In the genomic region with DNA sequence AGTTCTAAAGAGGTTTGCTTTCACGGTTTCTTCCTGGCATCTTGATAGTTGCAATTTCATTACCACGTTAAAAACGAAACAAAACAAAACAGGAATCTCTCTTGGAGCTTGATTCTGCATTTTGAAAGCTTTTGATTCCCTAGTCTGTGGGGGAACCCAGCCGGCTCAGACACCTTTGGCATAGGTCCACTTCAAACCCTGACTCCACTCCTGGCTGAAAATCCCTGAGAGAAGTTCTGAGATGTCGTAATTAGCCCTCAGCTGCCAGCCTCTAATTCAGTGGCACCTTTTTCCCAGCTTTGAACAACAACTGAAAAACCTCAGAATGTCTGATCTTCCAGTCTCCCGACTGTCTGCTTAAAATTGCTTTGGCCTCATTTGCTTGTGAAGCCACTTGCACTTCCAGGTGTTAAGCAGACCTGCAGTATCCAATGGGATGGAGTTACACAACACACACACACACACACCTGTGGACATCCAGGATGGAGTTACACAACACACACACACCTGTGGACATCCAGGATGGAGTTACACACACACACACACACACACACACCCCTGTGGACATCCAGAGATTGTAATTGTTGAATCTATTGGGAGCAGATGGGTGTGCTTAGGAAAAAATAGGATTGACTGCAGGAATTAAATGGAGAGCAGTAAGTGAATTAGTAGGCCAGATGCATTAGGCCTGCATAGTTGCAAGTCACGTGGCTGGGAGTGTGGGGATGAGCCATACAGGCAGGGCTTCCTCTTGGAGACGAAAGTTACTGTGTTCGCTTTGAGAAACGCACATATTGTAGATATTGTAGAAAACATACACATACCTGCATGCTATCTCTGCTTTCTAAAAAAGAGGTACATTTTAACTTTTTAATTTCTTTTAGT, we compare ENCODE assay signal across 19 cellular contexts.
A peak's percentile ranks its signal among the peaks of the same experiment; 100 is the strongest.
DNase-seq lines count a peak whose midpoint lies in the region; ATAC-seq and TF ChIP-seq lines count a peak whose summit lies in the region.
"Had no signal": no experiment of that assay in that cellular context is flagged by ENCODE, and none has a peak within 500 bp of the region (broad histone marks: within the 10 kb centered on the region; RNA-seq: fewer than 3 reads in every experiment).

No MANE protein-coding gene starts in this region.

- DNase-seq in LNCaP clone FGC (ENCODE audit: low read depth): no peak
- peak; percentile 86 for DNase-seq in WERI-Rb-1
- no peak for DNase-seq in left lobe of liver (ENCODE audit: low spot score)
- peak; percentile 6 to 24 for DNase-seq in thyroid gland
- no peak for DNase-seq in endodermal cell
- no peak for DNase-seq in iPS-NIHi7 (ENCODE audit: extremely low spot score)
- DNase-seq in CD8-positive, alpha-beta T cell: no peak
- DNase-seq: activated CD4-positive, CD25-positive, alpha-beta regulatory T cell; amniotic stem cell; foreskin fibroblast; Karpas-422; left cardiac atrium; mucosa of descending colon; NCI-H1417; stimulated activated CD4-positive, alpha-beta T cell treated with anti-CD3 and anti-CD28 coated beads, Interleukin-4, amount 100 ng/mL, for 4 hours; stimulated activated CD8-positive, alpha-beta memory T cell treated with anti-CD3 and anti-CD28 coated beads, Interleukin-4, amount 100 ng/mL, for 48 hours; T-cell; testis had no signal

- TF ChIP-seq POLR2A in thyroid gland (IDR thresholded peaks at IDR 0.05): no peak

- H3K27me3 Mint-ChIP-seq in endodermal cell (ENCODE audit: insufficient read depth): no peaks in the 10 kb centered on the region
- H3K27me3 Mint-ChIP-seq in CD8-positive, alpha-beta T cell (ENCODE audit: low read depth): no peaks in the 10 kb centered on the region

- POLR2A ChIA-PET in CD8-positive, alpha-beta T cell (lab: Charles Lee): no interaction called here

- H3K36me3 ChIP-seq in WERI-Rb-1: no peaks in the 10 kb centered on the region
- no peaks in the 10 kb centered on the region for H3K36me3 ChIP-seq in thyroid gland
- no peaks in the 10 kb centered on the region for H3K36me3 ChIP-seq in endodermal cell (ENCODE audit: control insufficient read depth, insufficient read depth, low read length)
- no peaks in the 10 kb centered on the region for H3K36me3 ChIP-seq in CD8-positive, alpha-beta T cell (ENCODE audit: insufficient read depth, low read length)

- no peak overlapping the region for H3K27ac Mint-ChIP-seq in endodermal cell
- H3K27ac Mint-ChIP-seq in CD8-positive, alpha-beta T cell: no peak overlapping the region
- H3K27ac Mint-ChIP-seq: T-cell had no signal

- H3K4me3 ChIP-seq in LNCaP clone FGC (ENCODE audit: low read depth, low read length): peak overlapping the region; percentile 37
- no peak overlapping the region for H3K4me3 ChIP-seq in WERI-Rb-1 (ENCODE audit: low read depth, low read length)
- H3K4me3 ChIP-seq in thyroid gland (replicated peaks in 1 of 3): no peak overlapping the region
- H3K4me3 ChIP-seq in endodermal cell (ENCODE audit: low read length): no peak overlapping the region
- no peak overlapping the region for H3K4me3 ChIP-seq in CD8-positive, alpha-beta T cell (ENCODE audit: low read depth, low read length)
- H3K4me3 ChIP-seq: mucosa of descending colon, testis had no signal

- ATAC-seq in left lobe of liver: peak; percentile 33
- no peak for ATAC-seq in CD8-positive, alpha-beta T cell
- ATAC-seq: HCT116, mucosa of descending colon, T-cell had no signal

- 45 to 46% methylated on average over 10 of the region's 10 CpGs for WGBS in thyroid gland, 2 donors
- WGBS in endodermal cell (ENCODE audit: insufficient coverage in 1 of 2, insufficient read length in 1 of 2), 2 experiments: 89 to 91% methylated on average over 8 of the region's 10 CpGs

- H3K9me3 Mint-ChIP-seq in endodermal cell: no peaks in the 10 kb centered on the region
- no peaks in the 10 kb centered on the region for H3K9me3 Mint-ChIP-seq in CD8-positive, alpha-beta T cell
- H3K9me3 Mint-ChIP-seq: T-cell had no signal

- TF ChIP-seq CTCF in LNCaP clone FGC (IDR thresholded peaks at IDR 0.05; ENCODE audit: control insufficient read depth, extremely low read depth, insufficient read depth): no peak
- TF ChIP-seq CTCF in WERI-Rb-1 (IDR thresholded peaks at IDR 0.05; ENCODE audit: low read depth, low read length): no peak
- no peak for TF ChIP-seq CTCF in thyroid gland (IDR thresholded peaks at IDR 0.05)
- no peak for TF ChIP-seq CTCF in endodermal cell (conservative IDR thresholded peaks at IDR 0.05)
- no peak for TF ChIP-seq CTCF in CD8-positive, alpha-beta T cell (IDR thresholded peaks at IDR 0.05)

- H3K9me3 ChIP-seq in WERI-Rb-1 (ENCODE audit: severe bottlenecking) (no peaks in the 10 kb centered on the region), thyroid gland (no peaks in the 10 kb centered on the region), endodermal cell (ENCODE audit: control insufficient read depth, low read length) (no peaks in the 10 kb centered on the region)
- H3K9me3 ChIP-seq in CD8-positive, alpha-beta T cell (ENCODE audit: low read length): no peaks in the 10 kb centered on the region
- H3K9me3 ChIP-seq: mucosa of descending colon, testis had no signal

- intact Hi-C loops in thyroid gland (cut with DNase I): no loop called here
- intact Hi-C loops in CD8-positive, alpha-beta T cell (cut with DNase I, micrococcal nuclease): no loop called here

- no peaks in the 10 kb centered on the region for H3K27me3 ChIP-seq in WERI-Rb-1 (ENCODE audit: insufficient read depth, low read depth, severe bottlenecking)
- H3K27me3 ChIP-seq in thyroid gland: no peaks in the 10 kb centered on the region
- H3K27me3 ChIP-seq in endodermal cell (ENCODE audit: control insufficient read depth, insufficient read depth, low read length, poor library complexity, severe bottlenecking): no peaks in the 10 kb centered on the region
- no peaks in the 10 kb centered on the region for H3K27me3 ChIP-seq in CD8-positive, alpha-beta T cell (ENCODE audit: insufficient read depth, low read length)
- H3K27me3 ChIP-seq: testis had no signal

- no peaks in the 10 kb centered on the region for H3K36me3 Mint-ChIP-seq in endodermal cell (ENCODE audit: low read depth)
- no peaks in the 10 kb centered on the region for H3K36me3 Mint-ChIP-seq in CD8-positive, alpha-beta T cell
- H3K36me3 Mint-ChIP-seq: T-cell had no signal

- peaks cover 20% of the 10 kb centered on the region for H3K4me1 Mint-ChIP-seq in endodermal cell
- H3K4me1 Mint-ChIP-seq in CD8-positive, alpha-beta T cell (ENCODE audit: low read depth): peaks cover 19% of the 10 kb centered on the region

- H3K4me1 ChIP-seq in thyroid gland (no peaks in the 10 kb centered on the region), endodermal cell (ENCODE audit: control insufficient read depth, insufficient read depth, low read length) (peaks cover 2% of the 10 kb centered on the region)
- no peaks in the 10 kb centered on the region for H3K4me1 ChIP-seq in CD8-positive, alpha-beta T cell (ENCODE audit: insufficient read depth, low read length)
- H3K4me1 ChIP-seq: testis had no signal

- CTCF ChIA-PET in CD8-positive, alpha-beta T cell (lab: Charles Lee): no interaction called here

- H3K27ac ChIP-seq in WERI-Rb-1 (no peak overlapping the region; the same call in 1 of the 2 replicates), thyroid gland (no peak overlapping the region), endodermal cell (ENCODE audit: low read depth, low read length) (no peak overlapping the region)
- no peak overlapping the region for H3K27ac ChIP-seq in CD8-positive, alpha-beta T cell (ENCODE audit: low read depth, low read length)
- H3K27ac ChIP-seq: testis had no signal

- H3K4me3 Mint-ChIP-seq in endodermal cell: no peak overlapping the region
- H3K4me3 Mint-ChIP-seq in CD8-positive, alpha-beta T cell: no peak overlapping the region

- H3K9ac ChIP-seq in endodermal cell (ENCODE audit: extremely low read depth, low read length, poor library complexity, severe bottlenecking): no peak overlapping the region

Comparison
In these comparisons a context has a peak if more than half of its experiments do, and no peak if none do; other contexts are left out.
1. DNase-seq: peak in WERI-Rb-1 (single experiment) and thyroid gland (2 of 2); none in LNCaP clone FGC (single experiment), left lobe of liver (single experiment), endodermal cell (single experiment), iPS-NIHi7 (single experiment) and CD8-positive, alpha-beta T cell (0 of 7).